ENCODE assay signal across 8 cellular contexts in genomic region chr14:88554458-88555286, GRCh38. TPM values are rescaled to one million over a fixed set of nuclear protein-coding genes. Genes with fewer than 3 reads are reported as not detected.
DNase-seq lines count a peak whose midpoint lies in the region; ATAC-seq, FAIRE-seq and TF ChIP-seq lines count a peak whose summit lies in the region.

Gene PTPN21 (minus strand): TSS chr14:88555007. CDS start chr14:88550417, 4,590 bp downstream.

- 2% methylated on average over 28 of the region's 103 CpGs for WGBS in A549 (ENCODE audit: missing lambda C conversion rate)
- WGBS in urinary bladder = under 1% methylated on average over 103 of the region's 103 CpGs

- peaks cover 70% of the 10 kb centered on the region for H3K27me3 Mint-ChIP-seq in activated T-cell treated with anti-CD3 and anti-CD28 coated beads, Interleukin-2, amount 50 U/mL, for 24 hours

- peak within 1 kb of the TSS; percentile 87 to 95 for H3K27ac ChIP-seq in A549
- peak within 1 kb of the TSS; percentile 44; the same call in 1 of the 2 replicates for H3K27ac ChIP-seq in HUES6 (ENCODE audit: low read depth, low read length)
- H3K27ac ChIP-seq in muscle layer of colon (ENCODE audit: low read depth, low read length) = peak within 1 kb of the TSS; percentile 82
- peak within 1 kb of the TSS; percentile 94 for H3K27ac ChIP-seq in urinary bladder (ENCODE audit: low read depth)

- no peak for TF ChIP-seq RAD21 in A549 (conservative IDR thresholded peaks at IDR 0.05 in 1 of 2, IDR thresholded peaks at IDR 0.05 in 1 of 2)

- H3K4me1 Mint-ChIP-seq in activated T-cell treated with anti-CD3 and anti-CD28 coated beads, Interleukin-2, amount 50 U/mL, for 24 hours (ENCODE audit: low read depth) = peaks cover 42% of the 10 kb centered on the region

- no peak for FAIRE-seq in A549 (lab: Jason Lieb, UNC)

- H3K36me3 ChIP-seq in HUES6 (ENCODE audit: control insufficient read depth, insufficient read depth, low read length) = peaks cover 3% of the 10 kb centered on the region; the same call in 1 of the 2 replicates
- no peaks in the 10 kb centered on the region for H3K36me3 ChIP-seq in muscle layer of colon (ENCODE audit: insufficient read depth, low read length)
- H3K36me3 ChIP-seq in urinary bladder (ENCODE audit: insufficient read depth) = no peaks in the 10 kb centered on the region

- peak; percentile 36 for TF ChIP-seq POLR2A in A549 (IDR thresholded peaks at IDR 0.05; ENCODE audit: low read length)

- H3K27me3 ChIP-seq in HUES6 (ENCODE audit: control insufficient read depth, insufficient read depth, low read length) (no peaks in the 10 kb centered on the region; the same call in 1 of the 2 replicates), muscle layer of colon (ENCODE audit: control insufficient read depth in 1 of 2, insufficient read depth in 2 of 2, low read length in 2 of 2) (no peaks in the 10 kb centered on the region)

- H3K9me3 Mint-ChIP-seq in activated T-cell treated with anti-CD3 and anti-CD28 coated beads, Interleukin-2, amount 50 U/mL, for 24 hours = no peaks in the 10 kb centered on the region

- POLR2A ChIA-PET in A549 (lab: Yijun Ruan, JAX) = no interaction called here

- peak within 1 kb of the TSS; percentile 70 for H3K4me3 ChIP-seq in A549
- peak within 1 kb of the TSS; percentile 47 for H3K4me3 ChIP-seq in GM08714 (ENCODE audit: low read length)
- peak within 1 kb of the TSS; percentile 93 for H3K4me3 ChIP-seq in HUES6 (ENCODE audit: low read depth, low read length)
- H3K4me3 ChIP-seq in fibroblast of pulmonary artery (replicated peaks; ENCODE audit: low read depth, low read length) = peak within 1 kb of the TSS; percentile 66
- H3K4me3 ChIP-seq in muscle layer of colon (ENCODE audit: low read depth in 1 of 2, low read length in 2 of 2) = peak within 1 kb of the TSS; percentile 79 to 83
- H3K4me3 ChIP-seq in urinary bladder (ENCODE audit: low read depth, low read length) = peak within 1 kb of the TSS; percentile 99

- H3K4me1 ChIP-seq in A549 (peaks cover 32% of the 10 kb centered on the region), HUES6 (ENCODE audit: control insufficient read depth, insufficient read depth, low read length) (peaks cover 16% of the 10 kb centered on the region), muscle layer of colon (ENCODE audit: insufficient read depth, low read length) (peaks cover 24% of the 10 kb centered on the region), urinary bladder (ENCODE audit: insufficient read depth) (no peaks in the 10 kb centered on the region)

- no peaks in the 10 kb centered on the region for H3K36me3 Mint-ChIP-seq in activated T-cell treated with anti-CD3 and anti-CD28 coated beads, Interleukin-2, amount 50 U/mL, for 24 hours (ENCODE audit: low read depth)

- peak within 1 kb of the TSS; percentile 72 for H3K4me3 Mint-ChIP-seq in activated T-cell treated with anti-CD3 and anti-CD28 coated beads, Interleukin-2, amount 50 U/mL, for 24 hours

- no peak within 1 kb of the TSS for H3K27ac Mint-ChIP-seq in activated T-cell treated with anti-CD3 and anti-CD28 coated beads, Interleukin-2, amount 50 U/mL, for 24 hours

- DNase-seq in A549 (ENCODE audit: low read depth in 1 of 2, low spot score in 1 of 2) (peak; percentile 62 to 79), fibroblast of pulmonary artery (ENCODE audit: low read depth) (peak; percentile 72), NCI-H2107 (lab: John Stamatoyannopoulos, UW) (no peak)
- no peak for DNase-seq in activated T-cell treated with anti-CD3 and anti-CD28 coated beads, Interleukin-2, amount 50 U/mL, for 24 hours

- peak within 1 kb of the TSS; percentile 90 for H3K4me2 ChIP-seq in A549

- H3K9ac ChIP-seq in HUES6 (ENCODE audit: low read length) (peak within 1 kb of the TSS; percentile 76), muscle layer of colon (ENCODE audit: low read length) (peak within 1 kb of the TSS; percentile 92)

- TF ChIP-seq EP300 in A549 (IDR thresholded peaks at IDR 0.05) = no peak

- CTCF ChIA-PET in A549 (lab: Yijun Ruan, JAX) = interaction anchor here (0.5 to 1.0 kb wide), 2 partner anchors 16 to 62 kb away, joined by 3 to 5 read pairs; no protein-coding TSS in a partner anchor

- H3K9me3 ChIP-seq in A549 (no peaks in the 10 kb centered on the region), HUES6 (ENCODE audit: control insufficient read depth, insufficient read depth, low read depth, low read length) (no peaks in the 10 kb centered on the region), muscle layer of colon (ENCODE audit: low read length) (no peaks in the 10 kb centered on the region)

- no peak for TF ChIP-seq CTCF in A549 (IDR thresholded peaks at IDR 0.05)
- TF ChIP-seq CTCF in fibroblast of pulmonary artery (IDR thresholded peaks at IDR 0.05; ENCODE audit: low read length, missing control alignments) = no peak

- ATAC-seq in A549 = peak; percentile 87 to 88

TF ChIP-seq in A549, 52 proteins besides CTCF, POLR2A, EP300 and RAD21:
- TF ChIP-seq TP53 (CRISPR knock-in tag; IDR thresholded peaks at IDR 0.05) (no peak), CHD2 (IDR thresholded peaks at IDR 0.05; ENCODE audit: low read length, partially characterized antibody) (no peak), FOSL2 (IDR thresholded peaks at IDR 0.05) (no peak), FOSL2 (CRISPR knock-in tag; IDR thresholded peaks at IDR 0.05) (peak; percentile 80), MAX (IDR thresholded peaks at IDR 0.05) (peak; percentile 68), PHF8 (IDR thresholded peaks at IDR 0.05; ENCODE audit: borderline replicate concordance, low read depth) (peak; percentile 71; the same call in 1 of the 2 replicates), REST (IDR thresholded peaks at IDR 0.05) (no peak), BCL3 (IDR thresholded peaks at IDR 0.05) (peak; percentile 68; the same call in 2 of the 3 replicates), JUN (IDR thresholded peaks at IDR 0.05) (peak in 1 of 2 experiments; percentile 76; a peak in 2 of 5 replicates), FOXS1 (CRISPR knock-in tag; IDR thresholded peaks at IDR 0.05) (no peak), RNF2 (IDR thresholded peaks at IDR 0.05; ENCODE audit: borderline replicate concordance, low read depth) (no peak), HOXB5 (CRISPR knock-in tag; IDR thresholded peaks at IDR 0.05) (0 out of 2 replicates have a peak, but pooled peaks have one; percentile 27), POLR2AphosphoS2 (conservative IDR thresholded peaks at IDR 0.05; ENCODE audit: low read length) (no peak)
TF ChIP-seq in A549: peak in this region for 6.

RNA-seq across cellular contexts. Expression of gene PTPN21, which starts in this region (rescaled TPM):
- polyA plus RNA-seq in A549 (2011; rRNA removed) = 8.3 and 9.8 TPM in 2 replicates
- polyA plus RNA-seq in A549 (2012; cell fraction: cytosol; rRNA removed) = 2.6 and 3.5 TPM in 2 replicates
- 7.3 TPM in 2 replicates for polyA plus RNA-seq in A549 (2012; cell fraction: nucleus; rRNA removed)
- 6.0 to 7.2 TPM (median 6.5 TPM) in 3 replicates for polyA plus RNA-seq in A549 (2017; fragmentation: RNase III; extraction: RNeasy Plus Mini Kit Qiagen cat#74134 plus additional on column Dnase treatment)
- polyA minus RNA-seq in A549 (2011; rRNA and poly(A)+ RNA removed) = 10.3 and 12.7 TPM in 2 replicates
- total RNA-seq in urinary bladder = 22.4 TPM
- polyA plus RNA-seq in urinary bladder = 14.5 TPM

Comparison
In these comparisons a context has a peak if more than half of its experiments do, and no peak if none do; other contexts are left out.
1. DNase-seq: peak in A549 (2 of 2) and fibroblast of pulmonary artery (single experiment); none in activated T-cell treated with anti-CD3 and anti-CD28 coated beads, Interleukin-2, amount 50 U/mL, for 24 hours (single experiment) and NCI-H2107 (single experiment).
2. H3K27ac ChIP-seq: peak in every context shown above with its lines; median percentile 94 in urinary bladder; 91 in A549; 82 in muscle layer of colon; 44 in HUES6.
3. H3K4me3 ChIP-seq: peak in every context shown above with its lines; median percentile 99 in urinary bladder; 93 in HUES6; 81 in muscle layer of colon; 70 in A549; 66 in fibroblast of pulmonary artery; 47 in GM08714.